In genomic region chr20:40080059-40080652, GRCh38 we compare ENCODE assay signal across 19 cellular contexts.
"Had no signal": no experiment of that assay in that cellular context is flagged by ENCODE, and none has a peak within 500 bp of the region (broad histone marks: within the 10 kb centered on the region; RNA-seq: fewer than 3 reads in every experiment).

No MANE protein-coding gene starts in this region.

- H3K4me1 ChIP-seq: ascending aorta, breast epithelium, heart left ventricle, tibial nerve had no signal

- H3K36me3 Mint-ChIP-seq: activated naive CD4-positive, alpha-beta T cell treated with anti-CD3 and anti-CD28 coated beads, Interleukin-2, amount 50 U/mL, for 24 hours; immature natural killer cell; mesothelial cell of epicardium; T-cell had no signal

- H3K4me3 Mint-ChIP-seq: activated CD4-positive, alpha-beta memory T cell treated with anti-CD3 and anti-CD28 coated beads, Interleukin-2, amount 10 ng/mL, durations not matched to agents 7 days and 5 days; activated naive CD4-positive, alpha-beta T cell treated with anti-CD3 and anti-CD28 coated beads, Interleukin-2, amount 50 U/mL, for 24 hours; activated T-cell treated with anti-CD3 and anti-CD28 coated beads, Interleukin-2, amount 50 U/mL, for 4 hours; immature natural killer cell; mesothelial cell of epicardium; nephron; T-cell had no signal

- H3K4me3 ChIP-seq: ascending aorta, breast epithelium, gastrocnemius medialis, heart left ventricle, lung, tibial nerve had no signal

- H3K27ac Mint-ChIP-seq: activated CD4-positive, alpha-beta memory T cell treated with anti-CD3 and anti-CD28 coated beads, Interleukin-2, amount 10 ng/mL, durations not matched to agents 7 days and 5 days; activated naive CD4-positive, alpha-beta T cell treated with anti-CD3 and anti-CD28 coated beads, Interleukin-2, amount 50 U/mL, for 24 hours; immature natural killer cell; mesothelial cell of epicardium; nephron; T-cell had no signal

- H3K27ac ChIP-seq: ascending aorta, breast epithelium, gastrocnemius medialis, heart left ventricle, tibial nerve had no signal

- H3K36me3 ChIP-seq: ascending aorta, breast epithelium, gastrocnemius medialis, heart left ventricle, tibial nerve had no signal

- ATAC-seq: activated T-cell treated with anti-CD3 and anti-CD28 coated beads, Interleukin-2, amount 50 U/mL, for 4 hours; gastrocnemius medialis; heart left ventricle; stimulated activated naive CD8-positive, alpha-beta T cell treated with anti-CD3 and anti-CD28 coated beads, Interleukin-15, Interleukin-2, amounts not matched to agents 100 U/mL and 50 U/mL, for 24 hours; T-cell had no signal

- H3K4me1 Mint-ChIP-seq: activated CD4-positive, alpha-beta memory T cell treated with anti-CD3 and anti-CD28 coated beads, Interleukin-2, amount 10 ng/mL, durations not matched to agents 7 days and 5 days; activated naive CD4-positive, alpha-beta T cell treated with anti-CD3 and anti-CD28 coated beads, Interleukin-2, amount 50 U/mL, for 24 hours; immature natural killer cell; mesothelial cell of epicardium; T-cell had no signal

- H3K9me3 ChIP-seq: ascending aorta, breast epithelium, gastrocnemius medialis, tibial nerve had no signal

- H3K27me3 Mint-ChIP-seq: activated CD4-positive, alpha-beta memory T cell treated with anti-CD3 and anti-CD28 coated beads, Interleukin-2, amount 10 ng/mL, durations not matched to agents 7 days and 5 days had no signal

- H3K27me3 ChIP-seq: ascending aorta, breast epithelium, gastrocnemius medialis, heart left ventricle, tibial nerve had no signal

- DNase-seq: activated CD4-positive, alpha-beta memory T cell treated with anti-CD3 and anti-CD28 coated beads, Interleukin-2, amount 10 ng/mL, durations not matched to agents 7 days and 5 days; activated CD4-positive, alpha-beta T cell treated with anti-CD3 and anti-CD28 coated beads for 48 hours; activated CD4-positive, CD25-positive, alpha-beta regulatory T cell; activated effector memory CD4-positive, alpha-beta T cell treated with anti-CD3 and anti-CD28 coated beads, Interleukin-2, amount 50 U/mL, for 16 hours; activated T-cell treated with anti-CD3 and anti-CD28 coated beads, Interleukin-2, amount 50 U/mL, for 4 hours; cortex of kidney; gastrocnemius medialis; heart left ventricle; immature natural killer cell; stimulated activated CD4-positive, alpha-beta T cell treated with anti-CD3 and anti-CD28 coated beads, Interleukin-2, amount 100 ng/mL, for 24 hours; stimulated activated naive CD8-positive, alpha-beta T cell treated with anti-CD3 and anti-CD28 coated beads, Interleukin-15, Interleukin-2, amounts not matched to agents 100 U/mL and 50 U/mL, for 24 hours; T-cell had no signal

- H3K9me3 Mint-ChIP-seq: activated CD4-positive, alpha-beta memory T cell treated with anti-CD3 and anti-CD28 coated beads, Interleukin-2, amount 10 ng/mL, durations not matched to agents 7 days and 5 days; activated naive CD4-positive, alpha-beta T cell treated with anti-CD3 and anti-CD28 coated beads, Interleukin-2, amount 50 U/mL, for 24 hours; activated T-cell treated with anti-CD3 and anti-CD28 coated beads, Interleukin-2, amount 50 U/mL, for 4 hours had no signal
